23 cellular contexts compared by ENCODE assay signal in the genomic region with DNA sequence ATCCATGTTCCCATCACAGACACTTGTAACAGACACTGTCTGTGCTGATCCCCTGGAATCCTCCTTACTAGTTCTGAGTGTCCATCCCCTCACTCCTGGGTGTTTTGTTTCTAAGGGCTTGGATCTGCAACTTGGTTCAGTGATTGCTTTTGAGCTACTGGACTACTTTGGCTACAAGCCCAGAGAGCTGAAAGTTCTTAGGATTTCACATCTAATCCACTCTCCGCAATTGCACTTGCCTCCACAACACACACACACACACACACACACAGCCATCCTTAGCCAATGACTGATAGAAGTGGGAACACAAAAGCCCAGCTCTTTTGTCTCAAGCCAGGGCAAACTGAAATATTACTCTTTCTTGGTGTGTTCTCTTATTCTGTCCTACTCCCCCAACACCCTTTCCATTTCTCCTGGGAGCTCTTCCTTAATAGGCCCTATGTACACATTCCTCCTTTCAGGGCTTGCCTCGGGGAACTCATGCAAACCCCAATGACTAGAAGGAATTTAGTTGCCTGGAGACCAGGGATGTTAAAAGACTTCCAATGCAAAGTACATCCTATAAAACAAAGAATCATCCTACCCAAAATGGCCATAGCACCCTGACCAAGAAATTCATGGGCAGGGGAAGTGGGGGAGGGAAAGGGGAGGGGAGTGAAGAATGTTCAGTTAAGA.
"Had no signal": no experiment of that assay in that cellular context is flagged by ENCODE, and none has a peak within 500 bp of the region (broad histone marks: within the 10 kb centered on the region; RNA-seq: fewer than 3 reads in every experiment).

No MANE protein-coding gene starts in this region.

- H3K27me3 Mint-ChIP-seq: activated naive CD8-positive, alpha-beta T cell; activated T-cell treated with anti-CD3 and anti-CD28 coated beads, Interleukin-2, amount 50 U/mL, for 24 hours; natural killer cell treated with Interleukin-12 subunit alpha and Interleukin-12 subunit beta and Interleukin-15 and Interleukin-18, amount 100 ng/mL, for 72 hours; stimulated activated memory B cell treated with anti-CD40 and anti-IgM and Interleukin-4, amounts not matched to agents 10 μg/mL and 1 μg/mL and 100 μg/mL, for 72 hours; T-cell had no signal

- H3K9me3 ChIP-seq: esophagus muscularis mucosa, heart right ventricle, pancreas, psoas muscle, right lobe of liver, stomach, suprapubic skin, tibial nerve had no signal

- DNase-seq: activated CD8-positive, alpha-beta memory T cell treated with anti-CD3 and anti-CD28 coated beads for 24 hours; activated CD8-positive, alpha-beta memory T cell treated with anti-CD3 and anti-CD28 coated beads, Interleukin-2, amount 50 U/mL, for 4 hours; activated naive CD4-positive, alpha-beta T cell; activated T-cell treated with anti-CD3 and anti-CD28 coated beads, Interleukin-2, amount 50 U/mL, for 24 hours; amniotic stem cell; cerebellar nuclear complex; heart right ventricle; left ventricle myocardium superior; pancreas; psoas muscle; right lobe of liver; stimulated activated CD4-positive, alpha-beta T cell treated with anti-CD3 and anti-CD28 coated beads, Interleukin-15, amount 100 ng/mL, for 24 hours; stomach; T-cell had no signal

- H3K27me3 ChIP-seq: esophagus muscularis mucosa, heart right ventricle, pancreas, right lobe of liver, stomach, suprapubic skin, tibial nerve had no signal

- H3K27ac Mint-ChIP-seq: activated naive CD8-positive, alpha-beta T cell; activated T-cell treated with anti-CD3 and anti-CD28 coated beads, Interleukin-2, amount 50 U/mL, for 24 hours; activated T-helper 2 cell treated with anti-CD3 and anti-CD28 coated beads, Interferon-gamma antibody, Interleukin-2, Interleukin-4, amounts not matched to agents 10 μg/mL and 5 μg/mL and 100 μg/mL, durations not matched to agents 14 hours and 24 hours and 36 hours; natural killer cell treated with Interleukin-12 subunit alpha and Interleukin-12 subunit beta and Interleukin-15 and Interleukin-18, amount 100 ng/mL, for 72 hours; stimulated activated memory B cell treated with anti-CD40 and anti-IgM and Interleukin-4, amounts not matched to agents 10 μg/mL and 1 μg/mL and 100 μg/mL, for 72 hours; T-cell had no signal

- H3K36me3 ChIP-seq: esophagus muscularis mucosa, heart right ventricle, pancreas, right lobe of liver, stomach, suprapubic skin, tibial nerve had no signal

- H3K36me3 Mint-ChIP-seq: activated naive CD8-positive, alpha-beta T cell; natural killer cell treated with Interleukin-12 subunit alpha and Interleukin-12 subunit beta and Interleukin-15 and Interleukin-18, amount 100 ng/mL, for 72 hours; stimulated activated memory B cell treated with anti-CD40 and anti-IgM and Interleukin-4, amounts not matched to agents 10 μg/mL and 1 μg/mL and 100 μg/mL, for 72 hours; T-cell had no signal

- H3K27ac ChIP-seq: coronary artery, esophagus muscularis mucosa, heart right ventricle, pancreas, psoas muscle, right lobe of liver, stomach, suprapubic skin, tibial nerve had no signal

- H3K4me1 Mint-ChIP-seq: stimulated activated memory B cell treated with anti-CD40 and anti-IgM and Interleukin-4, amounts not matched to agents 10 μg/mL and 1 μg/mL and 100 μg/mL, for 72 hours; T-cell had no signal

- H3K4me3 ChIP-seq: coronary artery, esophagus muscularis mucosa, heart right ventricle, pancreas, psoas muscle, right lobe of liver, smooth muscle cell, stomach, suprapubic skin, tibial nerve had no signal

- H3K4me3 Mint-ChIP-seq: activated naive CD8-positive, alpha-beta T cell; activated T-cell treated with anti-CD3 and anti-CD28 coated beads, Interleukin-2, amount 50 U/mL, for 24 hours; natural killer cell treated with Interleukin-12 subunit alpha and Interleukin-12 subunit beta and Interleukin-15 and Interleukin-18, amount 100 ng/mL, for 72 hours; stimulated activated memory B cell treated with anti-CD40 and anti-IgM and Interleukin-4, amounts not matched to agents 10 μg/mL and 1 μg/mL and 100 μg/mL, for 72 hours; T-cell had no signal

- H3K4me1 ChIP-seq: pancreas, right lobe of liver, stomach, suprapubic skin had no signal

- H3K9me3 Mint-ChIP-seq: activated T-cell treated with anti-CD3 and anti-CD28 coated beads, Interleukin-2, amount 50 U/mL, for 24 hours; activated T-helper 2 cell treated with anti-CD3 and anti-CD28 coated beads, Interferon-gamma antibody, Interleukin-2, Interleukin-4, amounts not matched to agents 10 μg/mL and 5 μg/mL and 100 μg/mL, durations not matched to agents 14 hours and 24 hours and 36 hours; natural killer cell treated with Interleukin-12 subunit alpha and Interleukin-12 subunit beta and Interleukin-15 and Interleukin-18, amount 100 ng/mL, for 72 hours; stimulated activated memory B cell treated with anti-CD40 and anti-IgM and Interleukin-4, amounts not matched to agents 10 μg/mL and 1 μg/mL and 100 μg/mL, for 72 hours; T-cell had no signal
